ENCODE assay signal across 1 cellular context in genomic region chr6:156379946-156380707, GRCh38.
TF ChIP-seq lines count a peak whose summit lies in the region.

No MANE protein-coding gene starts in this region.

TF ChIP-seq in HEK293, 187 proteins besides CTCF, POLR2A, EP300 and RAD21 (continued from another document):
- TF ChIP-seq PRDM6 (tag by site-specific recombination; IDR thresholded peaks at IDR 0.05) (peak; percentile 87), ZEB2 (tag by site-specific recombination; IDR thresholded peaks at IDR 0.05) (0 out of 2 replicates have a peak, but pooled peaks have one; percentile 33), ZNF423 (tag by site-specific recombination; IDR thresholded peaks at IDR 0.05) (0 out of 2 replicates have a peak, but pooled peaks have one; percentile 26), ZBTB8A (tag by site-specific recombination; IDR thresholded peaks at IDR 0.05) (peak; percentile 38), IKZF3 (tag by site-specific recombination; IDR thresholded peaks at IDR 0.05) (0 out of 2 replicates have a peak, but pooled peaks have one; percentile 39)
TF ChIP-seq in HEK293: peak in this region for 19.
